ENCODE assay signal across 2 cellular contexts in the genomic region with DNA sequence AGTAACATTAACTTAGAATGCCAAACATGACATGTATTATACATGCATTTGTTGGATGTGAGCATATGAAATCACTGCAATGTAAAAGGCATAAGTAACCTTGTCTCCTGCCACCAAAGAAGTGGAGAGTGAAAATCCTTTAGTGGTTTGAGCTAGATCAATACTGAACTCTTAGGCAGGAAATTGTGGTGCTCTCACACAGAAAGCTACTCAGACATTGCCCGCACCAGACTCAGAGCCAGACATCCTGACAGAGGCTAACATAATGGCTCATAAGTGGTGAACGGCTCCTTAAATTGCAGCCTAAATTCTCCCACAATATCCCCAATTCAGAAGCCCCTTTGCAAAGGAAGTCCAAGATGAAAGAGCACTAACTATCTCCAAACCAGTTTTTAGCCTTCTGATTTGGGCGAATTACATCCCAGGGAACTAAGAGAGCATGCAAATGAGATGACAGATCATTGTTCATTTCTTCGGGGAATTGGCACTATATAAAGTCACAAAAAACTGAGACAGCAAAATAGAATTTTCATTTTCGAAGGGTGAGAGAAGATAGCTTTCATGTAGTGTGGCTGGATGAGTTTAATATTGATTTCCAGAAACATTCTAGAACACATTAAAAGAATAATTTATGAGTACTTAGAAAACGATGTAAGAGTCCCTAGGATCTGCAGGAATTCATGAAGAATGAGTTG.
TF ChIP-seq lines count a peak whose summit lies in the region.

No MANE protein-coding gene starts in this region.

TF ChIP-seq in SK-N-SH treated with all-trans-retinoic acid at 6 μM for 48 hours, 23 proteins besides CTCF, POLR2A, EP300 and RAD21 (continued from another document):
- TF ChIP-seq, protein P1, sequence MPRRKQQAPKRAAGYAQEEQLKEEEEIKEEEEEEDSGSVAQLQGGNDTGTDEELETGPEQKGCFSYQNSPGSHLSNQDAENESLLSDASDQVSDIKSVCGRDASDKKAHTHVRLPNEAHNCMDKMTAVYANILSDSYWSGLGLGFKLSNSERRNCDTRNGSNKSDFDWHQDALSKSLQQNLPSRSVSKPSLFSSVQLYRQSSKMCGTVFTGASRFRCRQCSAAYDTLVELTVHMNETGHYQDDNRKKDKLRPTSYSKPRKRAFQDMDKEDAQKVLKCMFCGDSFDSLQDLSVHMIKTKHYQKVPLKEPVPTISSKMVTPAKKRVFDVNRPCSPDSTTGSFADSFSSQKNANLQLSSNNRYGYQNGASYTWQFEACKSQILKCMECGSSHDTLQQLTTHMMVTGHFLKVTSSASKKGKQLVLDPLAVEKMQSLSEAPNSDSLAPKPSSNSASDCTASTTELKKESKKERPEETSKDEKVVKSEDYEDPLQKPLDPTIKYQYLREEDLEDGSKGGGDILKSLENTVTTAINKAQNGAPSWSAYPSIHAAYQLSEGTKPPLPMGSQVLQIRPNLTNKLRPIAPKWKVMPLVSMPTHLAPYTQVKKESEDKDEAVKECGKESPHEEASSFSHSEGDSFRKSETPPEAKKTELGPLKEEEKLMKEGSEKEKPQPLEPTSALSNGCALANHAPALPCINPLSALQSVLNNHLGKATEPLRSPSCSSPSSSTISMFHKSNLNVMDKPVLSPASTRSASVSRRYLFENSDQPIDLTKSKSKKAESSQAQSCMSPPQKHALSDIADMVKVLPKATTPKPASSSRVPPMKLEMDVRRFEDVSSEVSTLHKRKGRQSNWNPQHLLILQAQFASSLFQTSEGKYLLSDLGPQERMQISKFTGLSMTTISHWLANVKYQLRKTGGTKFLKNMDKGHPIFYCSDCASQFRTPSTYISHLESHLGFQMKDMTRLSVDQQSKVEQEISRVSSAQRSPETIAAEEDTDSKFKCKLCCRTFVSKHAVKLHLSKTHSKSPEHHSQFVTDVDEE (CRISPR knock-in tag; IDR thresholded peaks at IDR 0.05), result no peak
- TF ChIP-seq RARB (CRISPR knock-in tag; IDR thresholded peaks at IDR 0.05) (no peak), TCF4 (CRISPR knock-in tag; IDR thresholded peaks at IDR 0.05; ENCODE audit: borderline replicate concordance) (no peak)

TF ChIP-seq in SK-N-SH, 30 proteins besides CTCF, POLR2A, EP300 and RAD21 (continued from another document):
- TF ChIP-seq FOXM1 (IDR thresholded peaks at IDR 0.05; ENCODE audit: low read depth) (no peak), TCF12 (IDR thresholded peaks at IDR 0.05) (no peak), NFIC (IDR thresholded peaks at IDR 0.05; ENCODE audit: borderline replicate concordance) (no peak), ZBTB33 (IDR thresholded peaks at IDR 0.05; ENCODE audit: borderline replicate concordance, low read depth) (no peak), IRF3 (IDR thresholded peaks at IDR 0.05; ENCODE audit: low read depth, low read length) (no peak), MXI1 (IDR thresholded peaks at IDR 0.05; ENCODE audit: low read depth, low read length) (no peak), SIN3A (IDR thresholded peaks at IDR 0.05; ENCODE audit: borderline replicate concordance, low read depth, low read length) (no peak), RXRA (IDR thresholded peaks at IDR 0.05; ENCODE audit: borderline replicate concordance, low read depth) (no peak), GABPA (IDR thresholded peaks at IDR 0.05; ENCODE audit: low read depth) (no peak)
- TF ChIP-seq, protein P2, sequence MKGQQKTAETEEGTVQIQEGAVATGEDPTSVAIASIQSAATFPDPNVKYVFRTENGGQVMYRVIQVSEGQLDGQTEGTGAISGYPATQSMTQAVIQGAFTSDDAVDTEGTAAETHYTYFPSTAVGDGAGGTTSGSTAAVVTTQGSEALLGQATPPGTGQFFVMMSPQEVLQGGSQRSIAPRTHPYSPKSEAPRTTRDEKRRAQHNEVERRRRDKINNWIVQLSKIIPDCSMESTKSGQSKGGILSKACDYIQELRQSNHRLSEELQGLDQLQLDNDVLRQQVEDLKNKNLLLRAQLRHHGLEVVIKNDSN (IDR thresholded peaks at IDR 0.05; ENCODE audit: borderline replicate concordance, low read depth), result no peak
- TF ChIP-seq, protein P3, sequence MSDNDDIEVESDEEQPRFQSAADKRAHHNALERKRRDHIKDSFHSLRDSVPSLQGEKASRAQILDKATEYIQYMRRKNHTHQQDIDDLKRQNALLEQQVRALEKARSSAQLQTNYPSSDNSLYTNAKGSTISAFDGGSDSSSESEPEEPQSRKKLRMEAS (IDR thresholded peaks at IDR 0.05; ENCODE audit: low read depth), result no peak
